Comparison of ENCODE assay signal across 18 cellular contexts in the genomic region with DNA sequence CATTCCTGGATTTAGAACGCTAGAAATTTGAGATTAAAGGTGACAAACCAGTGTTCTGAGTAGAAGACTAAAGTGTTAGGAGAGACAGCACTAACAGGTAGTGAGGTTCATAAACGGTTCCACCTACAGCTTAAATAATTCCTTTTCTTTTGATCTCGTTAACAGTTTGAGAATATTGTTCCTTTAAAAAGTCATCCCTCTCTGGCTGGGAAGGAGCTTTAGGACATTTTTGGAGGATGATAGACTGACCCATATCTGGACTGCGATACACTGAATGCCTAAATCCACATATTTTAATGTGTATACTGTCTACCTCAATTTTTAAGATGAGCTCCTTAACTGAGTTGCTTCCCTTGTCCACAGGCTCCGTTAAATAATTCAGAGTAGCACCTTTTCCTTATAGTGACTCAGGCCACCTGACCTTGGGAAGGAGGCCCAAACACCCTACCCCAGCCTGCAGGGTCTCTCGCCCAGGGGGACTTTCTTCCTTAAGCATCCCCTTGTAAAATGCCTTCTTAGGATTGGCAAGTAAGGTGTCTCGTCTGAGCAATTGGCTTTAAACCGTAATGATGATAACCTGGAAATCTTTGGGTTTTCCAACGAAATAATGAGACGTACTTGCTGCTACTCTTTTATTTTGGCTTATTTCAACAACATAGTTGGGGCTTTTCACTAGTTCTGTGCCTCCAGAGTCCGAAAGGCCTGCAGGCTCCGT. TPM values are rescaled to one million over a fixed set of nuclear protein-coding genes. Genes with fewer than 3 reads are reported as not detected.
DNase-seq lines count a peak whose midpoint lies in the region; ATAC-seq, FAIRE-seq and TF ChIP-seq lines count a peak whose summit lies in the region.
"Had no signal": no experiment of that assay in that cellular context is flagged by ENCODE, and none has a peak within 500 bp of the region (broad histone marks: within the 10 kb centered on the region; RNA-seq: fewer than 3 reads in every experiment).

No MANE protein-coding gene starts in this region.

- no peak overlapping the region for H2BK15ac ChIP-seq in neuronal stem cell (ENCODE audit: low read length)

- H3K27ac Mint-ChIP-seq in GM23338 (peak overlapping the region; percentile 99; the same call in 1 of the 2 replicates), astrocyte (ENCODE audit: unreplicated experiment) (peak overlapping the region; percentile 30)
- no peak overlapping the region for H3K27ac Mint-ChIP-seq in stimulated activated effector memory CD8-positive, alpha-beta T cell treated with anti-CD3 and anti-CD28 coated beads, Interleukin-12 subunit alpha, Interleukin-12 subunit beta, amount 100 ng/mL, for 72 hours
- H3K27ac Mint-ChIP-seq: activated naive CD8-positive, alpha-beta T cell treated with anti-CD3 and anti-CD28 coated beads, Interleukin-2, amount 10 ng/mL, durations not matched to agents 7 days and 5 days; IgD-negative memory B cell; stimulated activated naive CD8-positive, alpha-beta T cell treated with anti-CD3 and anti-CD28 coated beads, Interleukin-15, Interleukin-2, amounts not matched to agents 100 ng/mL and 50 ng/mL, for 24 hours; T-helper 1 cell treated with Interleukin-12 subunit alpha and Interleukin-12 subunit beta and Interleukin-4 antibody, amounts not matched to agents 30 μg/mL and 1 μg/mL, for 36 hours had no signal

- H3K4me3 ChIP-seq in GM23338 (peak overlapping the region; percentile 100), astrocyte (ENCODE audit: insufficient read depth, low read depth, low read length) (no peak overlapping the region), neuronal stem cell (ENCODE audit: low read length in 2 of 2) (peak overlapping the region; percentile 82 to 94), lower leg skin (ENCODE audit: low read depth, poor library complexity, severe bottlenecking) (no peak overlapping the region)

- H2BK12ac ChIP-seq in neuronal stem cell (ENCODE audit: low read length) = peak overlapping the region; percentile 19

- DNase-seq in GM23338 (ENCODE audit: low spot score) = peak; percentile 6
- DNase-seq in astrocyte (ENCODE audit: low read depth) = no peak
- DNase-seq in islet precursor cell = peak; percentile 55
- no peak for DNase-seq in neuronal stem cell (ENCODE audit: low spot score)
- no peak for DNase-seq in stimulated activated effector memory CD8-positive, alpha-beta T cell treated with anti-CD3 and anti-CD28 coated beads, Interleukin-12 subunit alpha, Interleukin-12 subunit beta, amount 100 ng/mL, for 72 hours (ENCODE audit: low spot score in 2 of 2)
- DNase-seq in lower leg skin (ENCODE audit: low spot score in 2 of 2) = no peak
- no peak for DNase-seq in cerebellar nuclear complex (lab: John Stamatoyannopoulos, UW)
- DNase-seq: activated naive CD8-positive, alpha-beta T cell treated with anti-CD3 and anti-CD28 coated beads, Interleukin-2, amount 10 ng/mL, durations not matched to agents 7 days and 5 days; left colon; MV-4-11; NCI-H2029 treated with DMSO at 0.1 percent for 48 hours; OCI-M1; SIG-M5 had no signal

- TF ChIP-seq CTCF in GM23338 (conservative IDR thresholded peaks at IDR 0.05; ENCODE audit: low read depth in 2 of 2) (no peak), astrocyte (IDR thresholded peaks at IDR 0.05; ENCODE audit: insufficient read depth, low read depth, low read length) (no peak), lower leg skin (IDR thresholded peaks at IDR 0.05) (no peak)

- peaks cover 21% of the 10 kb centered on the region for H3F3A ChIP-seq in GM23338 (replicated peaks; ENCODE audit: low read depth)

- peak overlapping the region; percentile 10; the same call in 1 of the 2 replicates for H3K27ac ChIP-seq in GM23338 (ENCODE audit: low read depth)
- no peak overlapping the region for H3K27ac ChIP-seq in astrocyte (ENCODE audit: low read depth, low read length)
- peak overlapping the region; percentile 19 for H3K27ac ChIP-seq in neuronal stem cell (replicated peaks; ENCODE audit: low read length)

- H3K4me1 Mint-ChIP-seq in GM23338 = peaks cover 34% of the 10 kb centered on the region
- peaks cover 15% of the 10 kb centered on the region for H3K4me1 Mint-ChIP-seq in astrocyte (ENCODE audit: low read depth, unreplicated experiment)
- no peaks in the 10 kb centered on the region for H3K4me1 Mint-ChIP-seq in stimulated activated effector memory CD8-positive, alpha-beta T cell treated with anti-CD3 and anti-CD28 coated beads, Interleukin-12 subunit alpha, Interleukin-12 subunit beta, amount 100 ng/mL, for 72 hours

- H4K20me1 ChIP-seq in GM23338 (replicated peaks; ENCODE audit: insufficient read depth) = peaks cover 69% of the 10 kb centered on the region
- H4K20me1 ChIP-seq in astrocyte (ENCODE audit: insufficient read depth, low read length) = no peaks in the 10 kb centered on the region

- peak overlapping the region; percentile 53 for H3K4ac ChIP-seq in neuronal stem cell (ENCODE audit: low read length)

- H2AK5ac ChIP-seq in neuronal stem cell (ENCODE audit: low read depth, low read length) = peak overlapping the region; percentile 84

- H3K36me3 Mint-ChIP-seq in GM23338 (ENCODE audit: low read depth) (peaks cover 92% of the 10 kb centered on the region), astrocyte (ENCODE audit: low read depth, unreplicated experiment) (peaks cover 6% of the 10 kb centered on the region)
- no peaks in the 10 kb centered on the region for H3K36me3 Mint-ChIP-seq in stimulated activated effector memory CD8-positive, alpha-beta T cell treated with anti-CD3 and anti-CD28 coated beads, Interleukin-12 subunit alpha, Interleukin-12 subunit beta, amount 100 ng/mL, for 72 hours
- H3K36me3 Mint-ChIP-seq: activated naive CD8-positive, alpha-beta T cell treated with anti-CD3 and anti-CD28 coated beads, Interleukin-2, amount 10 ng/mL, durations not matched to agents 7 days and 5 days; IgD-negative memory B cell had no signal

- peak overlapping the region; percentile 96 for H3K23ac ChIP-seq in neuronal stem cell (ENCODE audit: low read depth, low read length, poor library complexity)

- peaks cover 19% of the 10 kb centered on the region for H3K9me3 Mint-ChIP-seq in GM23338
- H3K9me3 Mint-ChIP-seq in astrocyte (ENCODE audit: unreplicated experiment) = no peaks in the 10 kb centered on the region
- H3K9me3 Mint-ChIP-seq in stimulated activated effector memory CD8-positive, alpha-beta T cell treated with anti-CD3 and anti-CD28 coated beads, Interleukin-12 subunit alpha, Interleukin-12 subunit beta, amount 100 ng/mL, for 72 hours = no peaks in the 10 kb centered on the region
- H3K9me3 Mint-ChIP-seq: activated naive CD8-positive, alpha-beta T cell treated with anti-CD3 and anti-CD28 coated beads, Interleukin-2, amount 10 ng/mL, durations not matched to agents 7 days and 5 days; IgD-negative memory B cell; stimulated activated naive CD8-positive, alpha-beta T cell treated with anti-CD3 and anti-CD28 coated beads, Interleukin-15, Interleukin-2, amounts not matched to agents 100 ng/mL and 50 ng/mL, for 24 hours; T-helper 1 cell treated with Interleukin-12 subunit alpha and Interleukin-12 subunit beta and Interleukin-4 antibody, amounts not matched to agents 30 μg/mL and 1 μg/mL, for 36 hours had no signal

- H3K4me3 Mint-ChIP-seq in GM23338 (peak overlapping the region; percentile 99), astrocyte (ENCODE audit: unreplicated experiment) (peak overlapping the region; percentile 100)
- H3K4me3 Mint-ChIP-seq in stimulated activated effector memory CD8-positive, alpha-beta T cell treated with anti-CD3 and anti-CD28 coated beads, Interleukin-12 subunit alpha, Interleukin-12 subunit beta, amount 100 ng/mL, for 72 hours = no peak overlapping the region
- H3K4me3 Mint-ChIP-seq: activated naive CD8-positive, alpha-beta T cell treated with anti-CD3 and anti-CD28 coated beads, Interleukin-2, amount 10 ng/mL, durations not matched to agents 7 days and 5 days; stimulated activated naive CD8-positive, alpha-beta T cell treated with anti-CD3 and anti-CD28 coated beads, Interleukin-15, Interleukin-2, amounts not matched to agents 100 ng/mL and 50 ng/mL, for 24 hours; T-helper 1 cell treated with Interleukin-12 subunit alpha and Interleukin-12 subunit beta and Interleukin-4 antibody, amounts not matched to agents 30 μg/mL and 1 μg/mL, for 36 hours had no signal

- H3K27me3 Mint-ChIP-seq in GM23338 (ENCODE audit: insufficient read depth, low read depth, poor library complexity) (peaks cover 46% of the 10 kb centered on the region), astrocyte (ENCODE audit: low read depth, unreplicated experiment) (no peaks in the 10 kb centered on the region)

- ATAC-seq in GM23338 = no peak
- no peak for ATAC-seq in stimulated activated effector memory CD8-positive, alpha-beta T cell treated with anti-CD3 and anti-CD28 coated beads, Interleukin-12 subunit alpha, Interleukin-12 subunit beta, amount 100 ng/mL, for 72 hours
- no peak for ATAC-seq in HG02623 (IDR thresholded peaks at IDR 0.05; ENCODE audit: unreplicated experiment)

- peak overlapping the region; percentile 97 for H3K18ac ChIP-seq in neuronal stem cell (ENCODE audit: low read length)

- no peak overlapping the region for H2BK120ac ChIP-seq in neuronal stem cell (ENCODE audit: low read depth, low read length)

- H3K9me3 ChIP-seq in astrocyte (ENCODE audit: insufficient read depth, low read depth, low read length) (peaks cover 15% of the 10 kb centered on the region), neuronal stem cell (replicated peaks in 1 of 2; ENCODE audit: control insufficient read depth in 2 of 2, insufficient read depth in 1 of 2, low read depth in 1 of 2, low read length in 2 of 2) (peaks cover 0 to 2% of the 10 kb centered on the region in 2 donors)

- H3K79me2 ChIP-seq in GM23338 (replicated peaks; ENCODE audit: insufficient read depth) (peaks cover 96% of the 10 kb centered on the region), astrocyte (ENCODE audit: insufficient read depth, low read length) (no peaks in the 10 kb centered on the region)

- FAIRE-seq in astrocyte (lab: Jason Lieb, UNC) = peak; percentile 5

- TF ChIP-seq POLR2A in lower leg skin (IDR thresholded peaks at IDR 0.05) = no peak

- H2BK5ac ChIP-seq in neuronal stem cell (ENCODE audit: low read length) = peak overlapping the region; percentile 87

- H4K8ac ChIP-seq in neuronal stem cell (ENCODE audit: low read depth, low read length) = no peak overlapping the region

- no peak overlapping the region for H4K91ac ChIP-seq in neuronal stem cell (ENCODE audit: low read depth, low read length, poor library complexity)

- H2AFZ ChIP-seq in GM23338 = no peak overlapping the region
- H2AFZ ChIP-seq in astrocyte (ENCODE audit: low read depth, low read length) = peak overlapping the region; percentile 56
- no peak overlapping the region for H2AFZ ChIP-seq in neuronal stem cell (ENCODE audit: low read length)

- no CpG with 5 or more reads among the region's 12 CpGs for WGBS in neuronal stem cell (ENCODE audit: extremely low coverage in 2 of 2, insufficient read length in 2 of 2, insufficient replicate concordance in 1 of 2), 2 donors
- 63 to 66% methylated on average over 12 of the region's 12 CpGs for WGBS in lower leg skin, 2 donors

- no peaks in the 10 kb centered on the region for H3K27me3 ChIP-seq in GM23338 (ENCODE audit: insufficient read depth)
- peaks cover 73% of the 10 kb centered on the region for H3K27me3 ChIP-seq in astrocyte (ENCODE audit: insufficient read depth, low read length)
- no peaks in the 10 kb centered on the region for H3K27me3 ChIP-seq in neuronal stem cell (ENCODE audit: control insufficient read depth in 3 of 3, insufficient read depth in 3 of 3, low read depth in 1 of 3, low read length in 3 of 3)

- H3K4me2 ChIP-seq in GM23338 (peak overlapping the region; percentile 89), astrocyte (ENCODE audit: low read length) (peak overlapping the region; percentile 65), neuronal stem cell (ENCODE audit: insufficient read depth, low read length, poor library complexity, severe bottlenecking) (peak overlapping the region; percentile 86)

- no peaks in the 10 kb centered on the region for H3K9me2 ChIP-seq in GM23338 (ENCODE audit: insufficient read depth)

- H3K4me1 ChIP-seq in GM23338 (ENCODE audit: insufficient read depth) (peaks cover 41% of the 10 kb centered on the region), astrocyte (ENCODE audit: insufficient read depth, low read length) (peaks cover 4% of the 10 kb centered on the region), neuronal stem cell (ENCODE audit: control insufficient read depth in 2 of 2, insufficient read depth in 1 of 2, low read depth in 1 of 2, low read length in 2 of 2) (peaks cover 10 to 25% of the 10 kb centered on the region in 2 donors)

- intact Hi-C loops in lower leg skin (cut with DNase I; ENCODE audit: low total_unique reads) = no loop called here

- peaks cover 26% of the 10 kb centered on the region for H3K36me3 ChIP-seq in GM23338 (ENCODE audit: insufficient read depth)
- H3K36me3 ChIP-seq in astrocyte (ENCODE audit: insufficient read depth, low read length) = no peaks in the 10 kb centered on the region
- H3K36me3 ChIP-seq in neuronal stem cell (replicated peaks in 1 of 2; ENCODE audit: control insufficient read depth in 2 of 2, insufficient read depth in 2 of 2, low read length in 2 of 2) = peaks cover 14 to 65% of the 10 kb centered on the region in 2 donors

- peaks cover 7% of the 10 kb centered on the region for H3K79me1 ChIP-seq in neuronal stem cell (ENCODE audit: low read depth, low read length)

- H3K14ac ChIP-seq in neuronal stem cell (ENCODE audit: low read length) = no peak overlapping the region

- H3K9ac ChIP-seq in astrocyte (ENCODE audit: low read length) (no peak overlapping the region), neuronal stem cell (ENCODE audit: low read depth, low read length, poor library complexity) (peak overlapping the region; percentile 90)

RNA-seq across cellular contexts. Expression of a gene that starts 3.3 kb away (rescaled TPM):
- total RNA-seq in GM23338 (2014; rRNA removed; shearing (Covaris generic)) = 318 and 346 TPM in 2 replicates
- 71.2 and 71.5 TPM in 2 replicates for polyA plus RNA-seq in GM23338 (2016; fragmentation: Nextera tagmentation; extraction: Ambion mirVana)
- total RNA-seq in astrocyte (10.9 and 17.2 TPM in 2 replicates), lower leg skin (under 1 TPM in 1 of 4 donors, not detected in 3; 0.03 TPM)
- polyA plus RNA-seq in neuronal stem cell (2013, experiment 1 of 2) = 53.8 TPM
- polyA plus RNA-seq in neuronal stem cell (2013, experiment 2 of 2) = 57.6 TPM
- total RNA-seq: activated naive CD8-positive, alpha-beta T cell treated with anti-CD3 and anti-CD28 coated beads, Interleukin-2, amount 10 ng/mL, durations not matched to agents 7 days and 5 days; left colon had no signal
- polyA plus RNA-seq: AG04450, IgD-negative memory B cell had no signal

Comparison
In these comparisons a context has a peak if more than half of its experiments do, and no peak if none do; other contexts are left out.
1. DNase-seq: peak in GM23338 (single experiment) and islet precursor cell (single experiment); none in astrocyte (single experiment), neuronal stem cell (single experiment), stimulated activated effector memory CD8-positive, alpha-beta T cell treated with anti-CD3 and anti-CD28 coated beads, Interleukin-12 subunit alpha, Interleukin-12 subunit beta, amount 100 ng/mL, for 72 hours (0 of 2), lower leg skin (0 of 2) and cerebellar nuclear complex (0 of 2).
2. H3K4me3 ChIP-seq: peak in GM23338 (single experiment) and neuronal stem cell (2 of 2); none in astrocyte (single experiment) and lower leg skin (single experiment).
3. RNA of a gene that starts 3.3 kb away (total RNA-seq): 318 to 346 TPM in GM23338; 10.9 to 17.2 TPM in astrocyte and 0.03 TPM in lower leg skin; every median in the first group is over 10 times any median in the second.
4. Peak in every context shown above with its lines, with median percentiles within 50 percentile points of each other: H3K4me2 ChIP-seq.